In the genomic region with DNA sequence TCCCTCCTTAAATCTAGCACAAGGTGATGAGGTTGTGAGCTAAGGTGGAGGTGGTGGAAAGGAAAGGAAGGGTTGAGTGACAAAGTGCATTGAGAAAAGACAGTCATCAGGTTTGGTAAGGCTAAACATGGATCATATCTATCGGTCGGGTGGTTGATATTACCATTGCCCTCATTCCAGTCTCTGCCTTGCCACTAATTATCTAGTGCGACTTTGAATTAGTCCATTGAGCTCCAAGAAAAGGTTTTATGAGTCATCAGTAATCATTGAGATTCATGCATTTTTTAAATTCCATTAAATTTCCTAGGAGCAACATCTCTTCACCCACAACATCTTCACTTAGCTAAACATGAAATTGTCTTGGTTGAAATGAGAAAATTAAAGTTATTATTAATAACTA, we compare ENCODE assay signal across 16 cellular contexts.
DNase-seq lines count a peak whose midpoint lies in the region; ATAC-seq, FAIRE-seq and TF ChIP-seq lines count a peak whose summit lies in the region.
"Had no signal": no experiment of that assay in that cellular context is flagged by ENCODE, and none has a peak within 500 bp of the region (broad histone marks: within the 10 kb centered on the region; RNA-seq: fewer than 3 reads in every experiment).

No MANE protein-coding gene starts in this region.

- no peak for TF ChIP-seq EP300 in A549 (IDR thresholded peaks at IDR 0.05)

- H3K9me3 ChIP-seq in A549: no peaks in the 10 kb centered on the region

- no peak for FAIRE-seq in A549 (lab: Jason Lieb, UNC)

- peaks cover 17% of the 10 kb centered on the region for H3K9me3 Mint-ChIP-seq in chondrocyte (ENCODE audit: low read depth)
- H3K9me3 Mint-ChIP-seq in activated T-cell treated with anti-CD3 and anti-CD28 coated beads, Interleukin-2, amount 50 U/mL, for 24 hours: no peaks in the 10 kb centered on the region
- H3K9me3 Mint-ChIP-seq in activated T-cell treated with anti-CD3 and anti-CD28 coated beads, Interleukin-2, amount 50 U/mL, for 4 hours: no peaks in the 10 kb centered on the region
- H3K9me3 Mint-ChIP-seq: CD4-positive, alpha-beta T cell had no signal

- no peak overlapping the region for H3K4me3 ChIP-seq in A549

- DNase-seq in A549 (ENCODE audit: low read depth in 1 of 2, low spot score in 1 of 2) (no peak), GM03348 (ENCODE audit: low spot score) (peak; percentile 20), chondrocyte (ENCODE audit: low spot score) (no peak), omental fat pad (ENCODE audit: low spot score) (no peak), NCI-H1930 (lab: John Stamatoyannopoulos, UW) (no peak), NCI-H748 (lab: John Stamatoyannopoulos, UW; ENCODE audit: unreplicated experiment) (no peak)
- DNase-seq in activated T-cell treated with anti-CD3 and anti-CD28 coated beads, Interleukin-2, amount 50 U/mL, for 24 hours: no peak
- no peak for DNase-seq in activated T-cell treated with anti-CD3 and anti-CD28 coated beads, Interleukin-2, amount 50 U/mL, for 4 hours
- DNase-seq: CD4-positive, alpha-beta T cell; DMS79 treated with DMSO at 0.1 percent for 48 hours; NCI-H1105 treated with DMSO at 0.1 percent for 48 hours; NCI-H187; NCI-H446 treated with DMSO at 0.1 percent for 48 hours; SHP77 treated with DMSO at 0.1 percent for 48 hours had no signal

- no peak overlapping the region for H3K27ac ChIP-seq in A549

- peak overlapping the region; percentile 57 for H3K27ac Mint-ChIP-seq in chondrocyte (ENCODE audit: unreplicated experiment)
- H3K27ac Mint-ChIP-seq in activated T-cell treated with anti-CD3 and anti-CD28 coated beads, Interleukin-2, amount 50 U/mL, for 24 hours: no peak overlapping the region
- H3K27ac Mint-ChIP-seq: B cell; CD4-positive, alpha-beta T cell had no signal

- H3K4me3 Mint-ChIP-seq in chondrocyte (ENCODE audit: unreplicated experiment): no peak overlapping the region
- H3K4me3 Mint-ChIP-seq in activated T-cell treated with anti-CD3 and anti-CD28 coated beads, Interleukin-2, amount 50 U/mL, for 24 hours: no peak overlapping the region
- H3K4me3 Mint-ChIP-seq in activated T-cell treated with anti-CD3 and anti-CD28 coated beads, Interleukin-2, amount 50 U/mL, for 4 hours: no peak overlapping the region
- H3K4me3 Mint-ChIP-seq: B cell; CD4-positive, alpha-beta T cell had no signal

- TF ChIP-seq CTCF in A549 (IDR thresholded peaks at IDR 0.05): no peak
- no peak for TF ChIP-seq CTCF in chondrocyte (IDR thresholded peaks at IDR 0.05)
- no peak for TF ChIP-seq CTCF in omental fat pad (IDR thresholded peaks at IDR 0.05)

- no peaks in the 10 kb centered on the region for H3K27me3 Mint-ChIP-seq in chondrocyte (ENCODE audit: low read depth)
- H3K27me3 Mint-ChIP-seq in activated T-cell treated with anti-CD3 and anti-CD28 coated beads, Interleukin-2, amount 50 U/mL, for 24 hours: peaks cover 56% of the 10 kb centered on the region
- peaks cover 25% of the 10 kb centered on the region for H3K27me3 Mint-ChIP-seq in activated T-cell treated with anti-CD3 and anti-CD28 coated beads, Interleukin-2, amount 50 U/mL, for 4 hours (ENCODE audit: low read depth)

- H3K36me3 Mint-ChIP-seq in chondrocyte (ENCODE audit: low read depth): peaks cover 9% of the 10 kb centered on the region
- no peaks in the 10 kb centered on the region for H3K36me3 Mint-ChIP-seq in activated T-cell treated with anti-CD3 and anti-CD28 coated beads, Interleukin-2, amount 50 U/mL, for 24 hours (ENCODE audit: low read depth)
- no peaks in the 10 kb centered on the region for H3K36me3 Mint-ChIP-seq in activated T-cell treated with anti-CD3 and anti-CD28 coated beads, Interleukin-2, amount 50 U/mL, for 4 hours (ENCODE audit: insufficient read depth)

- TF ChIP-seq POLR2A in A549 (IDR thresholded peaks at IDR 0.05; ENCODE audit: low read length): no peak

- no peak for ATAC-seq in A549
- peak; percentile 24 for ATAC-seq in omental fat pad (ENCODE audit: low FRiP score)
- ATAC-seq in activated T-cell treated with anti-CD3 and anti-CD28 coated beads, Interleukin-2, amount 50 U/mL, for 4 hours: no peak
- ATAC-seq: Panc1 had no signal

- POLR2A ChIA-PET in A549 (lab: Yijun Ruan, JAX): no interaction called here

- no peaks in the 10 kb centered on the region for H3K4me1 ChIP-seq in A549

- H3K4me2 ChIP-seq in A549: no peak overlapping the region

- WGBS in A549 (ENCODE audit: missing lambda C conversion rate): 26% methylated on average over 3 of the region's 3 CpGs

- CTCF ChIA-PET in A549 (lab: Yijun Ruan, JAX): interaction anchor here (1.2 to 1.6 kb wide), 3 partner anchors 10 to 15 kb away, joined by 3 to 6 read pairs (median 6); no protein-coding TSS in a partner anchor

- no peak for TF ChIP-seq RAD21 in A549 (conservative IDR thresholded peaks at IDR 0.05 in 1 of 2, IDR thresholded peaks at IDR 0.05 in 1 of 2)

- H3K4me1 Mint-ChIP-seq in chondrocyte (ENCODE audit: low read depth): peaks cover 57% of the 10 kb centered on the region
- no peaks in the 10 kb centered on the region for H3K4me1 Mint-ChIP-seq in activated T-cell treated with anti-CD3 and anti-CD28 coated beads, Interleukin-2, amount 50 U/mL, for 24 hours (ENCODE audit: low read depth)
- H3K4me1 Mint-ChIP-seq in activated T-cell treated with anti-CD3 and anti-CD28 coated beads, Interleukin-2, amount 50 U/mL, for 4 hours (ENCODE audit: low read depth): no peaks in the 10 kb centered on the region
- H3K4me1 Mint-ChIP-seq: B cell had no signal

TF ChIP-seq in A549, 52 proteins besides CTCF, POLR2A, EP300 and RAD21:
- TF ChIP-seq ZC3H11A (IDR thresholded peaks at IDR 0.05) (no peak), FOSL2 (IDR thresholded peaks at IDR 0.05) (no peak), FOSL2 (CRISPR knock-in tag; IDR thresholded peaks at IDR 0.05) (peak; percentile 19; the same call in 1 of the 2 replicates)
